In genomic region chr1:79633456-79633855, GRCh38 we compare ENCODE assay signal across 17 cellular contexts.
A peak's percentile ranks its signal among the peaks of the same experiment; 100 is the strongest.
DNase-seq lines count a peak whose midpoint lies in the region; ATAC-seq, FAIRE-seq and TF ChIP-seq lines count a peak whose summit lies in the region.
"Had no signal": no experiment of that assay in that cellular context is flagged by ENCODE, and none has a peak within 500 bp of the region (broad histone marks: within the 10 kb centered on the region; RNA-seq: fewer than 3 reads in every experiment).

No MANE protein-coding gene starts in this region.

- H4K91ac ChIP-seq in mesenchymal stem cell (ENCODE audit: low read length), result no peak overlapping the region

- POLR2A ChIA-PET in HepG2 (lab: Yijun Ruan, JAX), result no interaction called here

- WGBS in mesenchymal stem cell, result no CpG with 5 or more reads among the region's 1 CpG
- WGBS in HepG2 (ENCODE audit: low lambda C conversion rate), result 4% methylated on average over 1 of the region's 1 CpG

- no peak overlapping the region for H2BK12ac ChIP-seq in mesenchymal stem cell (ENCODE audit: low read length in 2 of 2)

- no peaks in the 10 kb centered on the region for H3K79me1 ChIP-seq in mesenchymal stem cell (replicated peaks; ENCODE audit: low read length, poor library complexity, severe bottlenecking)

- H3K4me3 ChIP-seq in mesenchymal stem cell (ENCODE audit: insufficient read depth in 1 of 2, low read depth in 1 of 2, low read length in 2 of 2), result no peak overlapping the region
- no peak overlapping the region for H3K4me3 ChIP-seq in HepG2 (replicated peaks in 1 of 3; ENCODE audit: insufficient read depth in 1 of 3, low read depth in 2 of 3, low read length in 3 of 3)
- H3K4me3 ChIP-seq: SJCRH30, vagina had no signal

- no peak for TF ChIP-seq RAD21 in HepG2 (CRISPR knock-in tag; IDR thresholded peaks at IDR 0.05)

- no peak overlapping the region for H4K8ac ChIP-seq in mesenchymal stem cell (ENCODE audit: low read length)

- no peak overlapping the region for H2BK5ac ChIP-seq in mesenchymal stem cell (ENCODE audit: low read depth, low read length, poor library complexity, severe bottlenecking)

- no peak overlapping the region for H2BK120ac ChIP-seq in mesenchymal stem cell (ENCODE audit: low read depth, low read length)

- no peak overlapping the region for H2AK5ac ChIP-seq in mesenchymal stem cell (ENCODE audit: low read length, severe bottlenecking)

- H3K18ac ChIP-seq in mesenchymal stem cell (ENCODE audit: low read depth in 1 of 2, low read length in 2 of 2), result no peak overlapping the region

- H3K23ac ChIP-seq in mesenchymal stem cell (ENCODE audit: low read length in 2 of 2), result no peak overlapping the region

- no peak for ATAC-seq in HepG2
- ATAC-seq: CD8-positive, alpha-beta T cell; left cardiac atrium had no signal

- no peaks in the 10 kb centered on the region for H3K79me2 ChIP-seq in HepG2 (ENCODE audit: insufficient read depth, low read length)

- no peak for TF ChIP-seq EP300 in HepG2 (IDR thresholded peaks at IDR 0.05; ENCODE audit: low read depth in 2 of 2, low read length in 2 of 2)
- no peak for TF ChIP-seq EP300 in HepG2 (CRISPR knock-in tag; IDR thresholded peaks at IDR 0.05; ENCODE audit: borderline replicate concordance)

- H3K9me3 ChIP-seq in mesenchymal stem cell (ENCODE audit: control insufficient read depth, low read length) (no peaks in the 10 kb centered on the region), HepG2 (ENCODE audit: low read length) (peaks cover 55% of the 10 kb centered on the region)
- H3K9me3 ChIP-seq: SJCRH30, vagina had no signal

- H3K27ac ChIP-seq in mesenchymal stem cell (ENCODE audit: low read length, poor library complexity, severe bottlenecking) (no peak overlapping the region), HepG2 (ENCODE audit: extremely low read length, insufficient read depth, low read length) (no peak overlapping the region)
- H3K27ac ChIP-seq: SJCRH30, vagina had no signal

- H3K4me2 ChIP-seq in mesenchymal stem cell (ENCODE audit: low read length, poor library complexity, severe bottlenecking), result no peak overlapping the region
- H3K4me2 ChIP-seq in HepG2 (ENCODE audit: low read depth, low read length), result no peak overlapping the region

- no peaks in the 10 kb centered on the region for H3K36me3 ChIP-seq in mesenchymal stem cell (ENCODE audit: control insufficient read depth in 1 of 2, insufficient read depth in 2 of 2, low read depth in 1 of 2, low read length in 2 of 2)
- H3K36me3 ChIP-seq in HepG2 (replicated peaks in 1 of 2; ENCODE audit: control insufficient read depth in 1 of 2, insufficient read depth in 2 of 2, low read length in 2 of 2), result no peaks in the 10 kb centered on the region
- H3K36me3 ChIP-seq: SJCRH30, vagina had no signal

- DNase-seq in ELR (ENCODE audit: low read depth), result peak; percentile 79
- DNase-seq in HS-5 (ENCODE audit: low read depth), result peak; percentile 58
- DNase-seq in astrocyte of the hippocampus (ENCODE audit: low read depth, low spot score), result peak; percentile 48
- DNase-seq in mesenchymal stem cell, result peak; percentile 29
- no peak for DNase-seq in NCI-H2029 (lab: John Stamatoyannopoulos, UW)
- no peak for DNase-seq in posterior cingulate gyrus
- no peak for DNase-seq in HepG2 (ENCODE audit: low spot score)
- no peak for DNase-seq in NCI-H187 (lab: John Stamatoyannopoulos, UW)
- DNase-seq: activated CD4-positive, CD25-positive, alpha-beta regulatory T cell; activated T-cell treated with anti-CD3 and anti-CD28 coated beads, Interleukin-2, amount 50 U/mL, for 24 hours; CD8-positive, alpha-beta T cell; left cardiac atrium; MM.1S; NCI-H524; SJCRH30 had no signal

- H3K27me3 ChIP-seq in mesenchymal stem cell (ENCODE audit: control insufficient read depth in 1 of 2, insufficient read depth in 1 of 2, low read length in 2 of 2), result no peaks in the 10 kb centered on the region
- no peaks in the 10 kb centered on the region for H3K27me3 ChIP-seq in HepG2 (ENCODE audit: control insufficient read depth in 1 of 2, insufficient read depth in 2 of 2, low read length in 2 of 2)
- H3K27me3 ChIP-seq: SJCRH30, vagina had no signal

- H2BK15ac ChIP-seq in mesenchymal stem cell (ENCODE audit: low read depth, poor library complexity, severe bottlenecking), result no peak overlapping the region

- in situ Hi-C loops in HepG2 (cut with HindIII; ENCODE audit: extremely low pct_ligation_motif_present, low pct_unique_long_range_greater_than_20kb), result no loop called here

- no peak for FAIRE-seq in HepG2 (lab: Jason Lieb, UNC)
- FAIRE-seq: frontal cortex had no signal

- H4K20me1 ChIP-seq in HepG2 (ENCODE audit: insufficient read depth, low read length), result no peaks in the 10 kb centered on the region

- H3K9ac ChIP-seq in mesenchymal stem cell (ENCODE audit: low read length) (no peak overlapping the region), HepG2 (ENCODE audit: insufficient read depth, low read depth, low read length) (no peak overlapping the region)

- H2AFZ ChIP-seq in mesenchymal stem cell (ENCODE audit: low read depth, low read length) (no peak overlapping the region), HepG2 (ENCODE audit: low read length) (no peak overlapping the region)

- H3K4me1 ChIP-seq in mesenchymal stem cell (ENCODE audit: control insufficient read depth, insufficient read depth, low read depth, low read length) (no peaks in the 10 kb centered on the region), HepG2 (ENCODE audit: insufficient read depth, low read length) (no peaks in the 10 kb centered on the region)
- H3K4me1 ChIP-seq: vagina had no signal

- H3K4ac ChIP-seq in mesenchymal stem cell (ENCODE audit: low read depth in 1 of 2, low read length in 2 of 2), result no peak overlapping the region

- CTCF ChIA-PET in HepG2 (lab: Yijun Ruan, JAX; ENCODE audit: low intra/inter-chr PET ratio, low total read pairs), result no interaction called here

- no peak for TF ChIP-seq POLR2A in HepG2 (IDR thresholded peaks at IDR 0.05; ENCODE audit: insufficient read depth in 1 of 2, low read depth in 2 of 2, low read length in 2 of 2)

- no peak overlapping the region for H3K14ac ChIP-seq in mesenchymal stem cell (ENCODE audit: low read length in 2 of 2)

- BruUV-seq in HepG2 (replicated peaks; lab: Mats Ljungman, UMichigan), result no TSS peak

- intact Hi-C loops in posterior cingulate gyrus (cut with DNase I), result no loop called here
- intact Hi-C loops in HepG2 (cut with micrococcal nuclease; ENCODE audit: unreplicated experiment), result no loop called here

- no peak for TF ChIP-seq CTCF in HepG2 (CRISPR knock-in tag; IDR thresholded peaks at IDR 0.05)

TF ChIP-seq in HepG2, 621 proteins besides CTCF, POLR2A, EP300 and RAD21:
- TF ChIP-seq KLF13 (CRISPR knock-in tag; IDR thresholded peaks at IDR 0.05) (no peak), TRAFD1 (CRISPR knock-in tag; IDR thresholded peaks at IDR 0.05; ENCODE audit: borderline replicate concordance) (no peak), KMT2B (CRISPR knock-in tag; IDR thresholded peaks at IDR 0.05) (no peak), ZNF660 (CRISPR knock-in tag; IDR thresholded peaks at IDR 0.05; ENCODE audit: borderline replicate concordance, low read depth) (no peak), SPEN (CRISPR knock-in tag; IDR thresholded peaks at IDR 0.05; ENCODE audit: low read depth) (no peak), HOXA7 (CRISPR knock-in tag; IDR thresholded peaks at IDR 0.05) (no peak), DZIP1 (CRISPR knock-in tag; IDR thresholded peaks at IDR 0.05) (no peak)

Comparison
In these comparisons a context has a peak if more than half of its experiments do, and no peak if none do; other contexts are left out.
1. DNase-seq: peak in ELR (single experiment), HS-5 (single experiment), astrocyte of the hippocampus (single experiment) and mesenchymal stem cell (single experiment); none in NCI-H2029 (single experiment), posterior cingulate gyrus (0 of 10), HepG2 (single experiment) and NCI-H187 (0 of 2).